ENCODE assay signal across 37 cellular contexts in genomic region chr15:72737723-72738122, GRCh38. TPM values are rescaled to one million over a fixed set of nuclear protein-coding genes. Genes with fewer than 3 reads are reported as not detected.
A peak's percentile ranks its signal among the peaks of the same experiment; 100 is the strongest.
DNase-seq lines count a peak whose midpoint lies in the region; ATAC-seq, FAIRE-seq and TF ChIP-seq lines count a peak whose summit lies in the region.
"Had no signal": no experiment of that assay in that cellular context is flagged by ENCODE, and none has a peak within 500 bp of the region (broad histone marks: within the 10 kb centered on the region; RNA-seq: fewer than 3 reads in every experiment).

No MANE protein-coding gene starts in this region.

- intact Hi-C loops in activated CD4-positive, alpha-beta T cell treated with anti-CD3 and anti-CD28 coated beads for 36 hours (cut with DNase I, micrococcal nuclease), result no loop called here
- intact Hi-C loops in natural killer cell (cut with micrococcal nuclease), result no loop called here

- H2AFZ ChIP-seq in KMS-11 (ENCODE audit: low read depth), result no peak overlapping the region
- H2AFZ ChIP-seq: neural progenitor cell had no signal

- no peaks in the 10 kb centered on the region for H3K27me3 ChIP-seq in KMS-11 (ENCODE audit: insufficient read depth, low read depth)
- no peaks in the 10 kb centered on the region for H3K27me3 ChIP-seq in bronchial epithelial cell (ENCODE audit: control insufficient read depth, insufficient read depth, low read length)
- H3K27me3 ChIP-seq: brain microvascular endothelial cell, neural progenitor cell, pancreas had no signal

- peaks cover 46% of the 10 kb centered on the region for H3K36me3 Mint-ChIP-seq in activated CD4-positive, alpha-beta T cell treated with anti-CD3 and anti-CD28 coated beads for 36 hours (ENCODE audit: low read depth)
- peaks cover 5% of the 10 kb centered on the region for H3K36me3 Mint-ChIP-seq in natural killer cell

- no peak for FAIRE-seq in bronchial epithelial cell (lab: Jason Lieb, UNC)
- FAIRE-seq: A204.1, colon, GM18507, pancreas, small intestine had no signal

- no peaks in the 10 kb centered on the region for H3K36me3 ChIP-seq in KMS-11 (ENCODE audit: insufficient read depth)
- H3K36me3 ChIP-seq in bronchial epithelial cell (ENCODE audit: control insufficient read depth, insufficient read depth, low read length), result no peaks in the 10 kb centered on the region

- POLR2A ChIA-PET in activated CD4-positive, alpha-beta T cell treated with anti-CD3 and anti-CD28 coated beads for 36 hours (lab: Charles Lee), result no interaction called here

- H3K4me2 ChIP-seq in KMS-11, result peak overlapping the region; percentile 4; the same call in 1 of the 2 replicates
- H3K4me2 ChIP-seq: neural progenitor cell had no signal

- peak overlapping the region; percentile 9 for H3K27ac Mint-ChIP-seq in activated CD4-positive, alpha-beta T cell treated with anti-CD3 and anti-CD28 coated beads for 36 hours
- peak overlapping the region; percentile 27 to 79 for H3K27ac Mint-ChIP-seq in natural killer cell
- H3K27ac Mint-ChIP-seq: activated CD4-positive, alpha-beta memory T cell treated with anti-CD3 and anti-CD28 coated beads for 36 hours; activated naive CD4-positive, alpha-beta T cell treated with anti-CD3 and anti-CD28 coated beads for 36 hours; activated T-helper 1 cell treated with anti-CD3 and anti-CD28 coated beads, Interleukin-12 subunit alpha, Interleukin-12 subunit beta, Interleukin-2, Interleukin-4 antibody, amounts not matched to agents 30 ng/mL and 10 ng/mL and 1 ng/mL, durations not matched to agents 14 hours and 24 hours and 36 hours; memory B cell; neural progenitor cell had no signal

- H3K79me2 ChIP-seq in KMS-11 (ENCODE audit: insufficient read depth, low read depth), result no peaks in the 10 kb centered on the region

- no peak for ATAC-seq in activated CD4-positive, alpha-beta T cell treated with anti-CD3 and anti-CD28 coated beads for 36 hours
- ATAC-seq in natural killer cell, result no peak
- ATAC-seq in HG02588 (IDR thresholded peaks at IDR 0.05; ENCODE audit: unreplicated experiment), result no peak
- ATAC-seq in HG03521 (IDR thresholded peaks at IDR 0.05; ENCODE audit: unreplicated experiment), result no peak
- ATAC-seq: stimulated activated naive CD8-positive, alpha-beta T cell treated with anti-CD3 and anti-CD28 coated beads, Interleukin-15, Interleukin-2, amounts not matched to agents 100 U/mL and 50 U/mL, for 24 hours; T-cell had no signal

- TF ChIP-seq CTCF in KMS-11 (conservative IDR thresholded peaks at IDR 0.05; ENCODE audit: low read depth, low read length) (no peak), bronchial epithelial cell (IDR thresholded peaks at IDR 0.05; ENCODE audit: insufficient read depth, low read length, severe bottlenecking) (no peak), natural killer cell (IDR thresholded peaks at IDR 0.05) (no peak)

- H3K4me3 Mint-ChIP-seq in activated CD4-positive, alpha-beta T cell treated with anti-CD3 and anti-CD28 coated beads for 36 hours, result no peak overlapping the region
- H3K4me3 Mint-ChIP-seq in natural killer cell, result no peak overlapping the region
- H3K4me3 Mint-ChIP-seq: activated CD4-positive, alpha-beta memory T cell treated with anti-CD3 and anti-CD28 coated beads for 36 hours; activated naive CD4-positive, alpha-beta T cell treated with anti-CD3 and anti-CD28 coated beads for 36 hours; activated T-helper 1 cell treated with anti-CD3 and anti-CD28 coated beads, Interleukin-12 subunit alpha, Interleukin-12 subunit beta, Interleukin-2, Interleukin-4 antibody, amounts not matched to agents 30 ng/mL and 10 ng/mL and 1 ng/mL, durations not matched to agents 14 hours and 24 hours and 36 hours; CD4-positive, CD25-positive, alpha-beta regulatory T cell; memory B cell; neural progenitor cell; T-cell had no signal

- DNase-seq in activated CD4-positive, alpha-beta T cell treated with anti-CD3 and anti-CD28 coated beads for 36 hours, result no peak
- no peak for DNase-seq in activated CD4-positive, alpha-beta T cell treated with anti-CD3 and anti-CD28 coated beads for 1 hour
- DNase-seq in bronchial epithelial cell (ENCODE audit: low read depth) (peak; percentile 56), natural killer cell (no peak)
- DNase-seq in stimulated activated naive CD4-positive, alpha-beta T cell (lab: John Stamatoyannopoulos, UW), result no peak
- DNase-seq: activated CD4-positive, alpha-beta memory T cell treated with anti-CD3 and anti-CD28 coated beads for 36 hours; activated CD4-positive, CD25-positive, alpha-beta regulatory T cell; activated CD8-positive, alpha-beta memory T cell treated with anti-CD3 and anti-CD28 coated beads, Interleukin-2, amount 50 U/mL, for 48 hours; activated naive CD4-positive, alpha-beta T cell treated with anti-CD3 and anti-CD28 coated beads for 36 hours; amniotic stem cell; brain microvascular endothelial cell; CD4-positive, CD25-positive, alpha-beta regulatory T cell; effector CD4-positive, alpha-beta T cell; glutamatergic neuron; H7; NCI-H1092; NCI-H1694 treated with DMSO at 0.1 percent for 48 hours; NCI-H2171; NCI-H82; pancreas; retina; small intestine; stimulated activated naive CD8-positive, alpha-beta T cell treated with anti-CD3 and anti-CD28 coated beads, Interleukin-15, Interleukin-2, amounts not matched to agents 100 U/mL and 50 U/mL, for 24 hours; T-cell had no signal

- H3K4me3 ChIP-seq in KMS-11 (IDR thresholded peaks at IDR 0.05; ENCODE audit: insufficient read depth, low read depth, low read length), result no peak overlapping the region
- H3K4me3 ChIP-seq in bronchial epithelial cell (ENCODE audit: low read depth, low read length), result no peak overlapping the region
- H3K4me3 ChIP-seq: neural progenitor cell, pancreas, thoracic aorta had no signal

- no peaks in the 10 kb centered on the region for H3K27me3 Mint-ChIP-seq in activated CD4-positive, alpha-beta T cell treated with anti-CD3 and anti-CD28 coated beads for 36 hours
- H3K27me3 Mint-ChIP-seq in natural killer cell (ENCODE audit: low read depth in 2 of 2), result no peaks in the 10 kb centered on the region
- H3K27me3 Mint-ChIP-seq: activated CD4-positive, alpha-beta memory T cell treated with anti-CD3 and anti-CD28 coated beads for 36 hours; CD4-positive, CD25-positive, alpha-beta regulatory T cell; memory B cell; T-cell had no signal

- peaks cover 34% of the 10 kb centered on the region for H3K4me1 Mint-ChIP-seq in activated CD4-positive, alpha-beta T cell treated with anti-CD3 and anti-CD28 coated beads for 36 hours
- H3K4me1 Mint-ChIP-seq in natural killer cell, result peaks cover 45 to 50% of the 10 kb centered on the region in 2 donors
- H3K4me1 Mint-ChIP-seq: neural progenitor cell had no signal

- no peaks in the 10 kb centered on the region for H3K9me3 Mint-ChIP-seq in activated CD4-positive, alpha-beta T cell treated with anti-CD3 and anti-CD28 coated beads for 36 hours (ENCODE audit: low read depth)
- H3K9me3 Mint-ChIP-seq in natural killer cell, result no peaks in the 10 kb centered on the region
- H3K9me3 Mint-ChIP-seq: activated CD4-positive, alpha-beta memory T cell treated with anti-CD3 and anti-CD28 coated beads for 36 hours; activated naive CD4-positive, alpha-beta T cell treated with anti-CD3 and anti-CD28 coated beads for 36 hours; activated T-helper 1 cell treated with anti-CD3 and anti-CD28 coated beads, Interleukin-12 subunit alpha, Interleukin-12 subunit beta, Interleukin-2, Interleukin-4 antibody, amounts not matched to agents 30 ng/mL and 10 ng/mL and 1 ng/mL, durations not matched to agents 14 hours and 24 hours and 36 hours; memory B cell; neural progenitor cell had no signal

- no peak overlapping the region for H3K9ac ChIP-seq in KMS-11
- H3K9ac ChIP-seq: neural progenitor cell had no signal

- H3K4me1 ChIP-seq in KMS-11 (ENCODE audit: low read depth, poor library complexity, severe bottlenecking), result peaks cover 71% of the 10 kb centered on the region
- H3K4me1 ChIP-seq: neural progenitor cell, pancreas had no signal

- H4K20me1 ChIP-seq in KMS-11 (ENCODE audit: insufficient read depth), result no peaks in the 10 kb centered on the region

- H3K27ac ChIP-seq in KMS-11, result no peak overlapping the region
- H3K27ac ChIP-seq: brain microvascular endothelial cell, neural progenitor cell, pancreas, thoracic aorta had no signal

- CTCF ChIA-PET in activated CD4-positive, alpha-beta T cell treated with anti-CD3 and anti-CD28 coated beads for 36 hours (lab: Charles Lee), result no interaction called here

RNA-seq across cellular contexts. Expression of gene ADPGK, which starts 45.8 kb away (rescaled TPM):
- total RNA-seq in activated CD4-positive, alpha-beta T cell treated with anti-CD3 and anti-CD28 coated beads for 36 hours, result 10 to 100 TPM; 58.0 to 70.8 TPM
- 29.7 and 40.5 TPM in 2 replicates for total RNA-seq in bronchial epithelial cell
- 100 to 1,000 TPM in 2 of 3 donors, 10 to 100 TPM in 1; 99.8 to 113 (median 101) TPM for total RNA-seq in natural killer cell

RNA-seq across cellular contexts. Expression of gene BBS4, which starts 51.7 kb away (rescaled TPM):
- 10 to 100 TPM; 13.7 to 14.9 TPM for total RNA-seq in activated CD4-positive, alpha-beta T cell treated with anti-CD3 and anti-CD28 coated beads for 36 hours
- total RNA-seq in bronchial epithelial cell, result 7.1 and 8.8 TPM in 2 replicates
- total RNA-seq in natural killer cell, result 10 to 100 TPM; 24.7 to 37.2 (median 26.7) TPM

RNA-seq across cellular contexts. Expression of gene HIGD2B, which starts 51.7 kb away (rescaled TPM):
- total RNA-seq in activated CD4-positive, alpha-beta T cell treated with anti-CD3 and anti-CD28 coated beads for 36 hours, result not detected
- total RNA-seq in bronchial epithelial cell (0.13 TPM in 1 of 2 replicates, not detected in the other), natural killer cell (1 to 10 TPM in 2 of 3 donors, under 1 TPM in 1; 0.88 to 1.8 (median 1.1) TPM)
- total RNA-seq: CD4-positive, CD25-positive, alpha-beta regulatory T cell; epithelial cell of proximal tubule; NCI-H460; thoracic aorta; urinary bladder had no signal
